ENCODE assay signal across 1 cellular context in genomic region chr19:13846533-13847032, GRCh38.
A peak's percentile ranks its signal among the peaks of the same experiment; 100 is the strongest.
TF ChIP-seq lines count a peak whose summit lies in the region.

No MANE protein-coding gene starts in this region.

TF ChIP-seq in HepG2, 621 proteins besides CTCF, POLR2A, EP300 and RAD21 (continued from another document and continues in another):
- no peak for TF ChIP-seq ZXDC (CRISPR knock-in tag; IDR thresholded peaks at IDR 0.05)
- TF ChIP-seq ZNF740 (CRISPR knock-in tag; IDR thresholded peaks at IDR 0.05), result no peak
- no peak for TF ChIP-seq ZNF337 (CRISPR knock-in tag; IDR thresholded peaks at IDR 0.05; ENCODE audit: borderline replicate concordance, low read depth)
- TF ChIP-seq ZNF33A (CRISPR knock-in tag; IDR thresholded peaks at IDR 0.05; ENCODE audit: borderline replicate concordance), result no peak
- TF ChIP-seq ZSCAN29 (CRISPR knock-in tag; conservative IDR thresholded peaks at IDR 0.05), result 0 out of 2 replicates have a peak, but pooled peaks have one; percentile 27
- no peak for TF ChIP-seq ZNF362 (CRISPR knock-in tag; IDR thresholded peaks at IDR 0.05; ENCODE audit: borderline replicate concordance)
- no peak for TF ChIP-seq ZBTB21 (CRISPR knock-in tag; IDR thresholded peaks at IDR 0.05)
- TF ChIP-seq SOX6 (IDR thresholded peaks at IDR 0.05), result no peak
- TF ChIP-seq SOX6 (CRISPR knock-in tag; IDR thresholded peaks at IDR 0.05), result peak; percentile 41; the same call in 1 of the 2 replicates
- no peak for TF ChIP-seq BRCA1 (CRISPR knock-in tag; IDR thresholded peaks at IDR 0.05)
- no peak for TF ChIP-seq SIN3B (IDR thresholded peaks at IDR 0.05; ENCODE audit: low read length)
- TF ChIP-seq ZSCAN20 (CRISPR knock-in tag; IDR thresholded peaks at IDR 0.05; ENCODE audit: borderline replicate concordance), result no peak
- no peak for TF ChIP-seq KDM5A (IDR thresholded peaks at IDR 0.05; ENCODE audit: borderline replicate concordance, low read length)
- no peak for TF ChIP-seq SNAPC2 (CRISPR knock-in tag; IDR thresholded peaks at IDR 0.05)
- no peak for TF ChIP-seq ZNF160 (CRISPR knock-in tag; IDR thresholded peaks at IDR 0.05)
- no peak for TF ChIP-seq MTF2 (CRISPR knock-in tag; IDR thresholded peaks at IDR 0.05; ENCODE audit: borderline replicate concordance)
- no peak for TF ChIP-seq JUN (CRISPR knock-in tag; IDR thresholded peaks at IDR 0.05)
- TF ChIP-seq TBX2 (CRISPR knock-in tag; IDR thresholded peaks at IDR 0.05; ENCODE audit: borderline replicate concordance), result peak; percentile 58; the same call in 1 of the 2 replicates
- TF ChIP-seq ZSCAN9 (CRISPR knock-in tag; IDR thresholded peaks at IDR 0.05; ENCODE audit: borderline replicate concordance), result 0 out of 2 replicates have a peak, but pooled peaks have one; percentile 51
- no peak for TF ChIP-seq NPAS2 (CRISPR knock-in tag; IDR thresholded peaks at IDR 0.05; ENCODE audit: borderline replicate concordance)
- TF ChIP-seq SKI (IDR thresholded peaks at IDR 0.05; ENCODE audit: partially characterized antibody), result peak; percentile 82
- TF ChIP-seq ETS1 (CRISPR knock-in tag; IDR thresholded peaks at IDR 0.05), result no peak
- TF ChIP-seq SPEN (CRISPR knock-in tag; IDR thresholded peaks at IDR 0.05; ENCODE audit: low read depth), result peak; percentile 5; the same call in 1 of the 2 replicates
- TF ChIP-seq FLYWCH1 (CRISPR knock-in tag; IDR thresholded peaks at IDR 0.05), result no peak
- no peak for TF ChIP-seq TRAFD1 (CRISPR knock-in tag; IDR thresholded peaks at IDR 0.05; ENCODE audit: borderline replicate concordance)
- TF ChIP-seq KLF13 (CRISPR knock-in tag; IDR thresholded peaks at IDR 0.05), result no peak
- no peak for TF ChIP-seq IRX3 (CRISPR knock-in tag; IDR thresholded peaks at IDR 0.05; ENCODE audit: borderline replicate concordance, low read depth)
- TF ChIP-seq SIX4 (CRISPR knock-in tag; IDR thresholded peaks at IDR 0.05), result peak; percentile 37; the same call in 1 of the 2 replicates
- peak; percentile 52; the same call in 1 of the 2 replicates for TF ChIP-seq ZNF580 (CRISPR knock-in tag; IDR thresholded peaks at IDR 0.05; ENCODE audit: borderline replicate concordance, low read depth)
- no peak for TF ChIP-seq CREBL2 (CRISPR knock-in tag; IDR thresholded peaks at IDR 0.05; ENCODE audit: borderline replicate concordance)
- TF ChIP-seq GATAD2A (CRISPR knock-in tag; IDR thresholded peaks at IDR 0.05), result peak; percentile 52; the same call in 1 of the 2 replicates
- peak; percentile 54; the same call in 1 of the 2 replicates for TF ChIP-seq TCF7L2 (IDR thresholded peaks at IDR 0.05; ENCODE audit: low read depth, low read length)
- TF ChIP-seq ZNF550 (CRISPR knock-in tag; IDR thresholded peaks at IDR 0.05; ENCODE audit: borderline replicate concordance), result no peak
- no peak for TF ChIP-seq PHF20 (CRISPR knock-in tag; IDR thresholded peaks at IDR 0.05)
- peak; percentile 52; the same call in 1 of the 2 replicates for TF ChIP-seq ZNF605 (CRISPR knock-in tag; IDR thresholded peaks at IDR 0.05)
- no peak for TF ChIP-seq ZNF674 (CRISPR knock-in tag; IDR thresholded peaks at IDR 0.05; ENCODE audit: low read depth)
- TF ChIP-seq ZFP36L2 (CRISPR knock-in tag; IDR thresholded peaks at IDR 0.05), result no peak
- 0 out of 2 replicates have a peak, but pooled peaks have one; percentile 7 for TF ChIP-seq RXRB (CRISPR knock-in tag; IDR thresholded peaks at IDR 0.05; ENCODE audit: borderline replicate concordance)
- no peak; the same call in 1 of the 2 replicates for TF ChIP-seq IRF9 (CRISPR knock-in tag; IDR thresholded peaks at IDR 0.05; ENCODE audit: borderline replicate concordance)
- peak; percentile 9; the same call in 1 of the 2 replicates for TF ChIP-seq NCOR1 (IDR thresholded peaks at IDR 0.05; ENCODE audit: borderline replicate concordance, low read length)
- TF ChIP-seq SMAD3 (CRISPR knock-in tag; IDR thresholded peaks at IDR 0.05), result no peak; the same call in 1 of the 2 replicates
- TF ChIP-seq ZBTB20 (CRISPR knock-in tag; IDR thresholded peaks at IDR 0.05; ENCODE audit: borderline replicate concordance, low read depth), result no peak
- peak; percentile 16; the same call in 1 of the 2 replicates for TF ChIP-seq TGIF2 (CRISPR knock-in tag; IDR thresholded peaks at IDR 0.05)
- peak; percentile 60; the same call in 1 of the 2 replicates for TF ChIP-seq ZNF563 (CRISPR knock-in tag; IDR thresholded peaks at IDR 0.05)
- TF ChIP-seq RARG (CRISPR knock-in tag; IDR thresholded peaks at IDR 0.05; ENCODE audit: low read depth), result no peak
- TF ChIP-seq ZC3H4 (CRISPR knock-in tag; IDR thresholded peaks at IDR 0.05; ENCODE audit: borderline replicate concordance), result no peak
- TF ChIP-seq RNF2 (conservative IDR thresholded peaks at IDR 0.05; ENCODE audit: low read depth), result no peak; the same call in 1 of the 2 replicates
- TF ChIP-seq RFX3 (CRISPR knock-in tag; IDR thresholded peaks at IDR 0.05), result peak; percentile 92
- 0 out of 2 replicates have a peak, but pooled peaks have one; percentile 13 for TF ChIP-seq ZNF264 (CRISPR knock-in tag; IDR thresholded peaks at IDR 0.05)
- TF ChIP-seq ZNF441 (CRISPR knock-in tag; IDR thresholded peaks at IDR 0.05; ENCODE audit: borderline replicate concordance), result no peak
- no peak for TF ChIP-seq MTA1 (CRISPR knock-in tag; IDR thresholded peaks at IDR 0.05; ENCODE audit: borderline replicate concordance)
- TF ChIP-seq SAP130 (CRISPR knock-in tag; IDR thresholded peaks at IDR 0.05; ENCODE audit: low read depth), result peak; percentile 84
- no peak for TF ChIP-seq HDAC6 (IDR thresholded peaks at IDR 0.05; ENCODE audit: low read depth, low read length)
- no peak; the same call in 1 of the 2 replicates for TF ChIP-seq RBAK (CRISPR knock-in tag; IDR thresholded peaks at IDR 0.05)
- no peak for TF ChIP-seq SETDB1 (CRISPR knock-in tag; IDR thresholded peaks at IDR 0.05; ENCODE audit: borderline replicate concordance)
- TF ChIP-seq NFYB (CRISPR knock-in tag; IDR thresholded peaks at IDR 0.05), result peak; percentile 21
- no peak for TF ChIP-seq CSRNP2 (CRISPR knock-in tag; conservative IDR thresholded peaks at IDR 0.05; ENCODE audit: low read depth)
- no peak for TF ChIP-seq ZNF784 (CRISPR knock-in tag; IDR thresholded peaks at IDR 0.05; ENCODE audit: borderline replicate concordance)
- TF ChIP-seq ZNF484 (CRISPR knock-in tag; IDR thresholded peaks at IDR 0.05; ENCODE audit: borderline replicate concordance, low read depth), result no peak
- no peak for TF ChIP-seq ZNF891 (CRISPR knock-in tag; IDR thresholded peaks at IDR 0.05)
- peak; percentile 88 for TF ChIP-seq CREB1 (IDR thresholded peaks at IDR 0.05)
- TF ChIP-seq CREB1 (CRISPR knock-in tag; IDR thresholded peaks at IDR 0.05), result no peak; the same call in 1 of the 2 replicates
- TF ChIP-seq ZNF772 (CRISPR knock-in tag; IDR thresholded peaks at IDR 0.05), result 0 out of 2 replicates have a peak, but pooled peaks have one; percentile 34
- TF ChIP-seq HOXA9 (CRISPR knock-in tag; IDR thresholded peaks at IDR 0.05; ENCODE audit: borderline replicate concordance), result no peak
- no peak for TF ChIP-seq HNRNPK (IDR thresholded peaks at IDR 0.05; ENCODE audit: low read depth, low read length, poor library complexity, severe bottlenecking)
- TF ChIP-seq ZFY (CRISPR knock-in tag; IDR thresholded peaks at IDR 0.05), result peak; percentile 37
- no peak for TF ChIP-seq MAFG (CRISPR knock-in tag; IDR thresholded peaks at IDR 0.05)
